ENCODE assay signal across 10 cellular contexts in the genomic region with DNA sequence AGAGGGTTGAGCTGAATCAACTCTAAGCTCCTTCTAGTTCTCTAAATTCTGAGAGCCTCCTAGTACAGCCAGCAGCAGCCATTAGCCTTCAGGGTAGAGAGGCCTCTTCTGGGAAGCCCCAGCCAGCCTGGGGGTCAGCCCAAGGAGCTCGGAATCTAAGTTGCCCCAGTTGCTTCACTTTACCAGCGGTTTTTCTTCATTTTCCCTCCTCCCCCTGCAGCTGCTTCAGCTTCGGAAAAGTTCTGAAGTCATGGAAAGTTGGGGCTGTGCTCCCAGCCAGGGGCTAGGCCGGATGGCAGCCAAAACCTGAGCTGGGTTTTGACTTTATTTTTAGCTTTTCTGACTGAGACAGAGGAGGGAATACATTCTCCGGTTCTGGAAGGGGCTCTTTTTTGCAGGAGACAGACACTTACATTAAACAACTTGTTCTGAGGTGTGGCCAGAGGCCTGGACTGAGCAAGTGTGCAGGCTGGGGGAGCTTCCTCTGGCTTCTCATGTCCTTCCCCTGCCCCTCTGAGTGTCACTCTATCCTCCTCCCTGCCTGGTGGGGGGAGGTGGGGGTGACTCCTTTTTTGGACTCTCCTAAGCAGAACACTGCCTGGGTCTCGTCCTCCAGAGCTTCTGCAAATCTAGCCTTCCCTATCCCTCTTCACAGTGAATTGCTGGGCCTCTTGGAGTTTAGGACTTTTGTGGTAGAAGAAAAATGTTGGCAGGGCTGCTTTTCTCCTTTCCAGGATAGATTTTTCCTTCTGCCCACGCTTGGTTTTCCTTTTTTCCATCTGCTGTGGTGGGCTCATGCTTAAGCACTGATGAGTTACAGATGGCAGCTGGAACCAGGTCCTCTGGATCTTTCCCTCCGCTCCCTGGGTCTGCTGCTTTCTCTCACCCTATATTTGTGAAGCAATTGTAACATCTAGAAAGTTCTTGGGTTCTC. TPM values are rescaled to one million over a fixed set of nuclear protein-coding genes. Genes with fewer than 3 reads are reported as not detected.
DNase-seq lines count a peak whose midpoint lies in the region; ATAC-seq lines count a peak whose summit lies in the region.
"Had no signal": no experiment of that assay in that cellular context is flagged by ENCODE, and none has a peak within 500 bp of the region (broad histone marks: within the 10 kb centered on the region; RNA-seq: fewer than 3 reads in every experiment).

No MANE protein-coding gene starts in this region.

- no peaks in the 10 kb centered on the region for H3K27me3 ChIP-seq in mucosa of rectum (ENCODE audit: control insufficient read depth in 2 of 2, insufficient read depth in 2 of 2, low read length in 2 of 2)

- H3K36me3 ChIP-seq in mucosa of rectum (ENCODE audit: control insufficient read depth in 2 of 2, insufficient read depth in 2 of 2, low read length in 2 of 2) = peaks cover 18 to 26% of the 10 kb centered on the region in 2 donors

- DNase-seq in activated naive CD4-positive, alpha-beta T cell treated with anti-CD3 and anti-CD28 coated beads, Interleukin-2, amount 50 U/mL, for 72 hours (ENCODE audit: low spot score in 2 of 2) = no peak
- DNase-seq in activated naive CD4-positive, alpha-beta T cell treated with anti-CD3 and anti-CD28 coated beads for 36 hours = no peak
- DNase-seq in dedifferentiated amniotic fluid mesenchymal stem cell (ENCODE audit: extremely low spot score) (peak; percentile 75), DMS114 treated with DMSO at 0.1 percent for 48 hours (lab: John Stamatoyannopoulos, UW; ENCODE audit: unreplicated experiment) (no peak), kidney tubule cell (ENCODE audit: low spot score) (no peak), D341Med (ENCODE audit: low spot score) (no peak)
- DNase-seq: activated naive CD8-positive, alpha-beta T cell treated with anti-CD3 and anti-CD28 coated beads, Interleukin-2, amount 10 ng/mL, durations not matched to agents 7 days and 5 days; DND-41 had no signal

- CTCF ChIA-PET in activated naive CD4-positive, alpha-beta T cell treated with anti-CD3 and anti-CD28 coated beads for 36 hours (lab: Charles Lee) = interaction anchor here (0.6 to 14.8 kb wide), 21 partner anchors 8 to 319 kb away, joined by 3 to 737 read pairs (median 8); partner anchors contain the start of genes LMNA and MEX3A

- H3K27me3 Mint-ChIP-seq in activated naive CD4-positive, alpha-beta T cell treated with anti-CD3 and anti-CD28 coated beads for 36 hours (ENCODE audit: low read depth) = peaks cover 4% of the 10 kb centered on the region

- no peaks in the 10 kb centered on the region for H3K9me3 Mint-ChIP-seq in activated naive CD4-positive, alpha-beta T cell treated with anti-CD3 and anti-CD28 coated beads, Interleukin-2, amount 50 U/mL, for 72 hours
- no peaks in the 10 kb centered on the region for H3K9me3 Mint-ChIP-seq in activated naive CD4-positive, alpha-beta T cell treated with anti-CD3 and anti-CD28 coated beads for 36 hours
- H3K9me3 Mint-ChIP-seq: activated naive CD8-positive, alpha-beta T cell treated with anti-CD3 and anti-CD28 coated beads, Interleukin-2, amount 10 ng/mL, durations not matched to agents 7 days and 5 days had no signal

- peaks cover 55 to 65% of the 10 kb centered on the region in 2 donors for H3K4me1 ChIP-seq in mucosa of rectum (ENCODE audit: control insufficient read depth in 2 of 2, insufficient read depth in 2 of 2, low read length in 2 of 2)

- peak overlapping the region; percentile 78 to 83 for H3K27ac ChIP-seq in mucosa of rectum (ENCODE audit: low read depth in 2 of 2, low read length in 2 of 2)

- peak overlapping the region in 1 of 2 donors; percentile 59 for H3K4me3 ChIP-seq in mucosa of rectum (ENCODE audit: low read length in 2 of 2)

- H3K36me3 Mint-ChIP-seq in activated naive CD4-positive, alpha-beta T cell treated with anti-CD3 and anti-CD28 coated beads, Interleukin-2, amount 50 U/mL, for 72 hours = no peaks in the 10 kb centered on the region
- H3K36me3 Mint-ChIP-seq in activated naive CD4-positive, alpha-beta T cell treated with anti-CD3 and anti-CD28 coated beads for 36 hours (ENCODE audit: low read depth) = no peaks in the 10 kb centered on the region
- H3K36me3 Mint-ChIP-seq: activated naive CD8-positive, alpha-beta T cell treated with anti-CD3 and anti-CD28 coated beads, Interleukin-2, amount 10 ng/mL, durations not matched to agents 7 days and 5 days had no signal

- H3K27ac Mint-ChIP-seq in activated naive CD4-positive, alpha-beta T cell treated with anti-CD3 and anti-CD28 coated beads, Interleukin-2, amount 50 U/mL, for 72 hours = peak overlapping the region; percentile 16 to 97
- H3K27ac Mint-ChIP-seq in activated naive CD4-positive, alpha-beta T cell treated with anti-CD3 and anti-CD28 coated beads for 36 hours = no peak overlapping the region
- H3K27ac Mint-ChIP-seq: activated naive CD8-positive, alpha-beta T cell treated with anti-CD3 and anti-CD28 coated beads, Interleukin-2, amount 10 ng/mL, durations not matched to agents 7 days and 5 days had no signal

- H3K9ac ChIP-seq in mucosa of rectum (ENCODE audit: low read depth in 1 of 2, low read length in 2 of 2) = peak overlapping the region; percentile 37 to 48

- intact Hi-C loops in activated naive CD4-positive, alpha-beta T cell treated with anti-CD3 and anti-CD28 coated beads for 36 hours (cut with micrococcal nuclease) = no loop called here

- no peaks in the 10 kb centered on the region for H3K9me3 ChIP-seq in mucosa of rectum (ENCODE audit: control insufficient read depth in 2 of 2, low read length in 2 of 2)

- peaks cover 60% of the 10 kb centered on the region for H3K4me1 Mint-ChIP-seq in activated naive CD4-positive, alpha-beta T cell treated with anti-CD3 and anti-CD28 coated beads for 36 hours (ENCODE audit: low read depth)

- H3K4me3 Mint-ChIP-seq in activated naive CD4-positive, alpha-beta T cell treated with anti-CD3 and anti-CD28 coated beads for 36 hours = no peak overlapping the region
- H3K4me3 Mint-ChIP-seq: activated naive CD8-positive, alpha-beta T cell treated with anti-CD3 and anti-CD28 coated beads, Interleukin-2, amount 10 ng/mL, durations not matched to agents 7 days and 5 days had no signal

- ATAC-seq in activated naive CD4-positive, alpha-beta T cell treated with anti-CD3 and anti-CD28 coated beads, Interleukin-2, amount 50 U/mL, for 72 hours = no peak
- ATAC-seq in HG02981 (IDR thresholded peaks at IDR 0.05; ENCODE audit: unreplicated experiment) = no peak

RNA-seq across cellular contexts. Expression of gene LMNA, which starts 14.5 kb away (rescaled TPM):
- 100 to 1,000 TPM; 116 to 147 TPM for total RNA-seq in activated naive CD4-positive, alpha-beta T cell treated with anti-CD3 and anti-CD28 coated beads, Interleukin-2, amount 50 U/mL, for 72 hours
- 10 to 100 TPM; 62.1 to 62.6 TPM for total RNA-seq in activated naive CD4-positive, alpha-beta T cell treated with anti-CD3 and anti-CD28 coated beads for 36 hours

RNA-seq across cellular contexts. Expression of gene SEMA4A, which starts 24.4 kb away (rescaled TPM):
- total RNA-seq in activated naive CD4-positive, alpha-beta T cell treated with anti-CD3 and anti-CD28 coated beads, Interleukin-2, amount 50 U/mL, for 72 hours = 10 to 100 TPM; 10.5 to 36.2 TPM
- 10 to 100 TPM; 17.4 to 17.5 TPM for total RNA-seq in activated naive CD4-positive, alpha-beta T cell treated with anti-CD3 and anti-CD28 coated beads for 36 hours

RNA-seq across cellular contexts. Expression of gene MEX3A, which starts 46.8 kb away (rescaled TPM):
- total RNA-seq in activated naive CD4-positive, alpha-beta T cell treated with anti-CD3 and anti-CD28 coated beads, Interleukin-2, amount 50 U/mL, for 72 hours = under 1 TPM; 0.16 to 0.49 TPM
- under 1 TPM; 0.22 to 0.36 TPM for total RNA-seq in activated naive CD4-positive, alpha-beta T cell treated with anti-CD3 and anti-CD28 coated beads for 36 hours
